ENCODE assay signal across 8 cellular contexts in genomic region chr12:54282949-54283593, GRCh38. TPM values are rescaled to one million over a fixed set of nuclear protein-coding genes. Genes with fewer than 3 reads are reported as not detected.
DNase-seq lines count a peak whose midpoint lies in the region; ATAC-seq and TF ChIP-seq lines count a peak whose summit lies in the region.

No MANE protein-coding gene starts in this region.

- peak overlapping the region; percentile 31 for H3K27ac Mint-ChIP-seq in glutamatergic neuron (ENCODE audit: unreplicated experiment)

- peaks cover 51% of the 10 kb centered on the region for H3K4me1 Mint-ChIP-seq in glutamatergic neuron (ENCODE audit: low read depth, unreplicated experiment)

- ATAC-seq in SK-N-SH treated with all-trans-retinoic acid at 6 μM for 48 hours, result no peak
- ATAC-seq in GM21619 (IDR thresholded peaks at IDR 0.05; ENCODE audit: unreplicated experiment), result no peak

- TF ChIP-seq CTCF in glutamatergic neuron (IDR thresholded peaks at IDR 0.05; ENCODE audit: partially characterized antibody, unreplicated experiment), result no peak

- H3K36me3 Mint-ChIP-seq in glutamatergic neuron (ENCODE audit: unreplicated experiment), result peaks cover 4% of the 10 kb centered on the region

- peaks cover 6% of the 10 kb centered on the region for H3K27me3 Mint-ChIP-seq in glutamatergic neuron (ENCODE audit: unreplicated experiment)

- H3K4me3 Mint-ChIP-seq in glutamatergic neuron (ENCODE audit: unreplicated experiment), result no peak overlapping the region

- peak; percentile 70 for DNase-seq in NCI-H82 (lab: John Stamatoyannopoulos, UW)
- no peak for DNase-seq in NCI-H82 treated with DMSO at 0.1 percent for 48 hours (lab: John Stamatoyannopoulos, UW; ENCODE audit: unreplicated experiment)
- no peak for DNase-seq in glutamatergic neuron
- DNase-seq in stimulated activated CD4-positive, alpha-beta T cell treated with anti-CD3 and anti-CD28 coated beads, Interleukin-4, amount 100 ng/mL, for 24 hours, result peak; percentile 52
- no peak for DNase-seq in pons (ENCODE audit: low spot score)
- DNase-seq in AG08395 (ENCODE audit: low spot score), result no peak

- peaks cover 3% of the 10 kb centered on the region for H3K9me3 Mint-ChIP-seq in glutamatergic neuron (ENCODE audit: unreplicated experiment)

TF ChIP-seq in SK-N-SH treated with all-trans-retinoic acid at 6 μM for 48 hours, 23 proteins besides CTCF, POLR2A, EP300 and RAD21:
- no peak for TF ChIP-seq ZFP3 (CRISPR knock-in tag; IDR thresholded peaks at IDR 0.05)
- peak; percentile 13; the same call in 1 of the 2 replicates for TF ChIP-seq ESRRG (CRISPR knock-in tag; IDR thresholded peaks at IDR 0.05)

RNA-seq across cellular contexts. Expression of gene HNRNPA1, which starts 2.5 kb away (rescaled TPM):
- total RNA-seq in glutamatergic neuron (ENCODE audit: unreplicated experiment), result 1,556 TPM

RNA-seq across cellular contexts. Expression of gene CBX5, which starts 3.1 kb away (rescaled TPM):
- total RNA-seq in glutamatergic neuron (ENCODE audit: unreplicated experiment), result 225 TPM

RNA-seq across cellular contexts. Expression of gene NFE2, which starts 17.7 kb away (rescaled TPM):
- total RNA-seq in glutamatergic neuron (ENCODE audit: unreplicated experiment), result not detected

RNA-seq across cellular contexts. Expression of gene COPZ1, which starts 41.9 kb away (rescaled TPM):
- total RNA-seq in glutamatergic neuron (ENCODE audit: unreplicated experiment), result 88.6 TPM

Comparison
In these comparisons a context has a peak if more than half of its experiments do, and no peak if none do; other contexts are left out.
1. DNase-seq: peak in NCI-H82 (single experiment) and stimulated activated CD4-positive, alpha-beta T cell treated with anti-CD3 and anti-CD28 coated beads, Interleukin-4, amount 100 ng/mL, for 24 hours (single experiment); none in NCI-H82 treated with DMSO at 0.1 percent for 48 hours (single experiment), glutamatergic neuron (single experiment), pons (single experiment) and AG08395 (single experiment).